In the genomic region with DNA sequence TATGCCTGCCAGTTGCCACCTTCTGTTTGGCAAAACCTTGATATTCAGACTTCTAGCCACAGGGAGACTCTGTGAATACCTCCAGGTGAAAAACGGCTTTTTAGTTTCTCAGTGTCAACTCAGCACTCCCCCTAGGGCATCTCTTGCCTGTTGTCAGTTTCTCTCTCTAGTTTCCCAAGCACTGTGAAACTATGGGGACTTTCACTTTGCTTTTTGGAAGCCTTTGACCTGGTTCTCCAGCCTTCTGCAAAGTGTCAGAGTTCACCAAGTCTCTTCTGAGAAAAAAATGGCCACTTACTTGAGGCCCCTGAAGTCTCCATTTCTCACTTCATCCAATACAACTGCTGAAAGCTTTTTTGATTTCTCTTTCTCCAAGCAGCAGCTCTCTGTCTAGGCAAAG, we compare ENCODE assay signal across 1 cellular context.
TF ChIP-seq lines count a peak whose summit lies in the region.

No MANE protein-coding gene starts in this region.

TF ChIP-seq in GM12878, 131 proteins besides CTCF, POLR2A, EP300 and RAD21:
- TF ChIP-seq ZNF687 (IDR thresholded peaks at IDR 0.05): peak; percentile 70; the same call in 1 of the 2 replicates
- peak; percentile 66 for TF ChIP-seq NR2F1 (conservative IDR thresholded peaks at IDR 0.05)
- no peak for TF ChIP-seq MYB (IDR thresholded peaks at IDR 0.05; ENCODE audit: borderline replicate concordance, low read depth, low read length)
- peak; percentile 89 for TF ChIP-seq NR2C1 (IDR thresholded peaks at IDR 0.05)
- TF ChIP-seq, protein P1, sequence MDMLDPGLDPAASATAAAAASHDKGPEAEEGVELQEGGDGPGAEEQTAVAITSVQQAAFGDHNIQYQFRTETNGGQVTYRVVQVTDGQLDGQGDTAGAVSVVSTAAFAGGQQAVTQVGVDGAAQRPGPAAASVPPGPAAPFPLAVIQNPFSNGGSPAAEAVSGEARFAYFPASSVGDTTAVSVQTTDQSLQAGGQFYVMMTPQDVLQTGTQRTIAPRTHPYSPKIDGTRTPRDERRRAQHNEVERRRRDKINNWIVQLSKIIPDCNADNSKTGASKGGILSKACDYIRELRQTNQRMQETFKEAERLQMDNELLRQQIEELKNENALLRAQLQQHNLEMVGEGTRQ (IDR thresholded peaks at IDR 0.05; ENCODE audit: borderline replicate concordance, low read depth, low read length): no peak
- peak; percentile 26 for TF ChIP-seq MEF2B (IDR thresholded peaks at IDR 0.05; ENCODE audit: partially characterized antibody, poor library complexity, severe bottlenecking)
